In genomic region chr18:2199060-2199459, GRCh38 we compare ENCODE assay signal across 9 cellular contexts.
"Had no signal": no experiment of that assay in that cellular context is flagged by ENCODE, and none has a peak within 500 bp of the region (broad histone marks: within the 10 kb centered on the region; RNA-seq: fewer than 3 reads in every experiment).

No MANE protein-coding gene starts in this region.

- H3K4me2 ChIP-seq: GM23338 had no signal

- H3K36me3 ChIP-seq: HAP-1 had no signal

- H3K4me1 ChIP-seq: HAP-1 had no signal

- H3K4me3 ChIP-seq: GM23338, HAP-1 had no signal

- FAIRE-seq: H1, HepG2 had no signal

- DNase-seq: H7, HFFc6, KG1 had no signal

- H3K27ac ChIP-seq: HL-60 had no signal

- H2AFZ ChIP-seq: GM23338 had no signal

- ATAC-seq: GM23338, HCT116, HepG2 had no signal

- H3K9me3 ChIP-seq: HAP-1 had no signal
